ENCODE assay signal across 8 cellular contexts in genomic region chr3:55485208-55485791, GRCh38. TPM values are rescaled to one million over a fixed set of nuclear protein-coding genes. Genes with fewer than 3 reads are reported as not detected.
DNase-seq lines count a peak whose midpoint lies in the region; ATAC-seq, FAIRE-seq and TF ChIP-seq lines count a peak whose summit lies in the region.

No MANE protein-coding gene starts in this region.

- FAIRE-seq in astrocyte (lab: Jason Lieb, UNC): no peak

- H4K20me1 ChIP-seq in astrocyte (ENCODE audit: insufficient read depth, low read length): no peaks in the 10 kb centered on the region

- peaks cover 23% of the 10 kb centered on the region for H3K4me1 Mint-ChIP-seq in astrocyte (ENCODE audit: low read depth, unreplicated experiment)
- peaks cover 44% of the 10 kb centered on the region for H3K4me1 Mint-ChIP-seq in stimulated activated memory B cell treated with anti-CD40 and anti-IgM and Interleukin-4, amounts not matched to agents 10 μg/mL and 1 μg/mL and 100 μg/mL, for 72 hours

- in situ Hi-C loops in ACHN (cut with HindIII; ENCODE audit: low pct_ligation_motif_present, low pct_unique_long_range_greater_than_20kb, low sequenced_read_pairs): no loop called here

- peaks cover 49% of the 10 kb centered on the region for H3K4me1 ChIP-seq in astrocyte (ENCODE audit: insufficient read depth, low read length)

- TF ChIP-seq CTCF in astrocyte (IDR thresholded peaks at IDR 0.05; ENCODE audit: insufficient read depth, low read depth, low read length) (peak; percentile 20), retinal pigment epithelial cell (conservative IDR thresholded peaks at IDR 0.05; ENCODE audit: low read depth, low read length) (peak; percentile 65)

- peak; percentile 75 for DNase-seq in ACHN
- DNase-seq in NCI-H748 (lab: John Stamatoyannopoulos, UW; ENCODE audit: unreplicated experiment): peak; percentile 83
- DNase-seq in astrocyte (ENCODE audit: low read depth): peak; percentile 79
- DNase-seq in hepatic stellate cell (ENCODE audit: low spot score): peak; percentile 92
- DNase-seq in retinal pigment epithelial cell (ENCODE audit: low read depth): no peak

- no peaks in the 10 kb centered on the region for H3K27me3 ChIP-seq in astrocyte (ENCODE audit: insufficient read depth, low read length)

- peak overlapping the region; percentile 97 for H3K4me2 ChIP-seq in astrocyte (ENCODE audit: low read length)

- H3K9ac ChIP-seq in astrocyte (ENCODE audit: low read length): peak overlapping the region; percentile 99

- H3K27ac ChIP-seq in astrocyte (ENCODE audit: low read depth, low read length): peak overlapping the region; percentile 97

- peaks cover 85% of the 10 kb centered on the region for H3K79me2 ChIP-seq in astrocyte (ENCODE audit: insufficient read depth, low read length)

- H3K4me3 ChIP-seq in astrocyte (ENCODE audit: insufficient read depth, low read depth, low read length) (peak overlapping the region; percentile 87), retinal pigment epithelial cell (ENCODE audit: low read length) (peak overlapping the region; percentile 91)

- no peaks in the 10 kb centered on the region for H3K9me3 Mint-ChIP-seq in astrocyte (ENCODE audit: unreplicated experiment)
- no peaks in the 10 kb centered on the region for H3K9me3 Mint-ChIP-seq in stimulated activated memory B cell treated with anti-CD40 and anti-IgM and Interleukin-4, amounts not matched to agents 10 μg/mL and 1 μg/mL and 100 μg/mL, for 72 hours

- H3K27me3 Mint-ChIP-seq in astrocyte (ENCODE audit: low read depth, unreplicated experiment): peaks cover 1% of the 10 kb centered on the region
- peaks cover 100% of the 10 kb centered on the region for H3K27me3 Mint-ChIP-seq in stimulated activated memory B cell treated with anti-CD40 and anti-IgM and Interleukin-4, amounts not matched to agents 10 μg/mL and 1 μg/mL and 100 μg/mL, for 72 hours

- H3K9me3 ChIP-seq in astrocyte (ENCODE audit: insufficient read depth, low read depth, low read length): no peaks in the 10 kb centered on the region

- H2AFZ ChIP-seq in astrocyte (ENCODE audit: low read depth, low read length): no peak overlapping the region

- H3K27ac Mint-ChIP-seq in astrocyte (ENCODE audit: unreplicated experiment): peak overlapping the region; percentile 98
- no peak overlapping the region for H3K27ac Mint-ChIP-seq in stimulated activated memory B cell treated with anti-CD40 and anti-IgM and Interleukin-4, amounts not matched to agents 10 μg/mL and 1 μg/mL and 100 μg/mL, for 72 hours

- H3K36me3 ChIP-seq in astrocyte (ENCODE audit: insufficient read depth, low read length): peaks cover 1% of the 10 kb centered on the region

- peaks cover 4% of the 10 kb centered on the region for H3K36me3 Mint-ChIP-seq in astrocyte (ENCODE audit: low read depth, unreplicated experiment)
- H3K36me3 Mint-ChIP-seq in stimulated activated memory B cell treated with anti-CD40 and anti-IgM and Interleukin-4, amounts not matched to agents 10 μg/mL and 1 μg/mL and 100 μg/mL, for 72 hours: no peaks in the 10 kb centered on the region

- ATAC-seq in GM18499 (IDR thresholded peaks at IDR 0.05; ENCODE audit: insufficient read depth, unreplicated experiment) (peak; percentile 58), HG03103 (IDR thresholded peaks at IDR 0.05; ENCODE audit: low read depth, unreplicated experiment) (peak; percentile 55)
- ATAC-seq in stimulated activated memory B cell treated with anti-CD40 and anti-IgM and Interleukin-4, amounts not matched to agents 10 μg/mL and 1 μg/mL and 100 μg/mL, for 72 hours: no peak

- H3K4me3 Mint-ChIP-seq in astrocyte (ENCODE audit: unreplicated experiment): peak overlapping the region; percentile 99
- no peak overlapping the region for H3K4me3 Mint-ChIP-seq in stimulated activated memory B cell treated with anti-CD40 and anti-IgM and Interleukin-4, amounts not matched to agents 10 μg/mL and 1 μg/mL and 100 μg/mL, for 72 hours

RNA-seq across cellular contexts. Expression of gene WNT5A, which starts 1.8 kb away (rescaled TPM):
- 45.8 and 66.2 TPM in 2 replicates for total RNA-seq in astrocyte
